ENCODE assay signal across 34 cellular contexts in the genomic region with DNA sequence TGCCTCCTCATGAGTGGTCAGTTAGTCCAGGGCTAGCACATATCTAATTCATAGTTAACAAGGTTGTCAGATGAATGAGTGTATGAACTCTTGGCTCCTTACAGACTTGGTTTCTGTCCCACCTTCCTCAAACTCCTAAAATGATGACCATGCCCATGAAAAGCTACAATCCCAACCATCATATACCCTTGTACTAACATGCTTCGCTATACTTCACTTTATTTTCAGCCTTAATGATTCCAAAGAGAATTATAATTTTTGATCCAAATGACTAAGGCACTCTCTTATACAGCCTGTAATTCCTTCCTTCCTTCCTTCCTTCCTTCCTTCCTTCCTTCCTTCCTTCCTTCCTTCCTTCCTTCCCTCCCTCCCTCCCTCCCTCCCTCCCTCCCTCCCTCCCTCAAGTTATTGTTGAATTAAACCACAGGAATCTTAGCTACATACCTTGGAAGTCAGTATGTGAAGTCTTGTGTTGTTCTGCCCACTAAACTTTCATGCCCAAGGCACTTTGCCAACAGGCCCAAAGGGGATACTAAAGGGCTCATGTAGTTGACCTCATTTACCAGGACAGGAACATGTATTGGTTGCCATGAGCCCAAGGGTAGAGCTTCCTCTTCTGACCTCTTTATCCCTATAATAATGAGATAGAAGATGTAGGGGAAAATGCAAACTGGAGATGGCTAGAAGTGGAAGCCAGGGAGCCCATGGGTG. TPM values are rescaled to one million over a fixed set of nuclear protein-coding genes. Genes with fewer than 3 reads are reported as not detected.
"Had no signal": no experiment of that assay in that cellular context is flagged by ENCODE, and none has a peak within 500 bp of the region (broad histone marks: within the 10 kb centered on the region; RNA-seq: fewer than 3 reads in every experiment).

No MANE protein-coding gene starts in this region.

- H3K4me1 Mint-ChIP-seq: immature natural killer cell; mesothelial cell of epicardium; naive B cell; natural killer cell; nephron progenitor cell; neural progenitor cell; stimulated activated effector memory CD8-positive, alpha-beta T cell treated with anti-CD3 and anti-CD28 coated beads, Interleukin-12 subunit alpha, Interleukin-12 subunit beta, amount 100 ng/mL, for 72 hours; stimulated activated naive CD8-positive, alpha-beta T cell treated with anti-CD3 and anti-CD28 coated beads, Interleukin-15, amount 100 ng/mL, for 72 hours had no signal

- DNase-seq: hypothalamus; immature natural killer cell; kidney; left ventricle myocardium inferior; mesendoderm; naive B cell; natural killer cell; nephron progenitor cell; occipital lobe; ovary; retina; small intestine; spleen; stimulated activated CD4-positive, alpha-beta T cell treated with anti-CD3 and anti-CD28 coated beads, Interleukin-4, amount 100 ng/mL, for 24 hours; stimulated activated naive CD4-positive, alpha-beta T cell treated with Interleukin-2 at 50 U/mL for 16 hours; stimulated activated naive CD8-positive, alpha-beta T cell treated with anti-CD3 and anti-CD28 coated beads, Interleukin-15, amount 100 ng/mL, for 72 hours; substantia nigra had no signal

- H3K4me3 Mint-ChIP-seq: immature natural killer cell; mesothelial cell of epicardium; naive B cell; natural killer cell; nephron progenitor cell; neural progenitor cell; stimulated activated effector memory CD8-positive, alpha-beta T cell treated with anti-CD3 and anti-CD28 coated beads, Interleukin-12 subunit alpha, Interleukin-12 subunit beta, amount 100 ng/mL, for 72 hours; stimulated activated naive CD8-positive, alpha-beta T cell treated with anti-CD3 and anti-CD28 coated beads, Interleukin-15, amount 100 ng/mL, for 72 hours; type B pancreatic cell had no signal

- H3K9me3 ChIP-seq: left ventricle myocardium inferior, neutrophil, ovary, vagina had no signal

- H3K27ac ChIP-seq: left ventricle myocardium inferior, neural progenitor cell, neutrophil, ovary, spleen, tibial nerve, vagina had no signal

- H3K27me3 ChIP-seq: neural progenitor cell, ovary, tibial nerve, vagina had no signal

- H3K9me3 Mint-ChIP-seq: natural killer cell; stimulated activated effector memory CD8-positive, alpha-beta T cell treated with anti-CD3 and anti-CD28 coated beads, Interleukin-12 subunit alpha, Interleukin-12 subunit beta, amount 100 ng/mL, for 72 hours had no signal

- FAIRE-seq: islet of Langerhans, kidney, small intestine had no signal

- H3K27me3 Mint-ChIP-seq: stimulated activated naive CD8-positive, alpha-beta T cell treated with anti-CD3 and anti-CD28 coated beads, Interleukin-15, amount 100 ng/mL, for 72 hours had no signal

- H3K9ac ChIP-seq: neural progenitor cell had no signal

- H3K4me3 ChIP-seq: left ventricle myocardium inferior, lung, neural progenitor cell, ovary, spleen, tibial nerve, vagina had no signal

- ATAC-seq: natural killer cell; right cardiac atrium; sciatic nerve; stimulated activated effector memory CD8-positive, alpha-beta T cell treated with anti-CD3 and anti-CD28 coated beads, Interleukin-12 subunit alpha, Interleukin-12 subunit beta, amount 100 ng/mL, for 72 hours; stimulated activated naive CD8-positive, alpha-beta T cell treated with anti-CD3 and anti-CD28 coated beads, Interleukin-15, amount 100 ng/mL, for 72 hours had no signal

- H3K27ac Mint-ChIP-seq: immature natural killer cell; mesothelial cell of epicardium; naive B cell; natural killer cell; nephron progenitor cell; neural progenitor cell; progenitor cell of endocrine pancreas; stimulated activated effector memory CD8-positive, alpha-beta T cell treated with anti-CD3 and anti-CD28 coated beads, Interleukin-12 subunit alpha, Interleukin-12 subunit beta, amount 100 ng/mL, for 72 hours; stimulated activated naive CD8-positive, alpha-beta T cell treated with anti-CD3 and anti-CD28 coated beads, Interleukin-15, amount 100 ng/mL, for 72 hours; type B pancreatic cell had no signal

- H3K4me2 ChIP-seq: neural progenitor cell had no signal

- H2AFZ ChIP-seq: neural progenitor cell had no signal

- H3K36me3 ChIP-seq: left ventricle myocardium inferior, neural progenitor cell, neutrophil, ovary, spleen, tibial nerve, vagina had no signal

- H3K36me3 Mint-ChIP-seq: immature natural killer cell; mesothelial cell of epicardium; natural killer cell; stimulated activated effector memory CD8-positive, alpha-beta T cell treated with anti-CD3 and anti-CD28 coated beads, Interleukin-12 subunit alpha, Interleukin-12 subunit beta, amount 100 ng/mL, for 72 hours had no signal

- H3K4me1 ChIP-seq: left ventricle myocardium inferior, neural progenitor cell, spleen, tibial nerve, vagina had no signal

RNA-seq across cellular contexts. Expression of gene CALCA, which starts 37.4 kb away (rescaled TPM):
- total RNA-seq: kidney, left ventricle myocardium inferior, lower leg skin, mesothelial cell of epicardium, mononuclear cell, natural killer cell, occipital lobe, ovary, pulmonary artery endothelial cell, right cardiac atrium, temporal lobe, tibial nerve, ureter, vagina had no signal
- polyA plus RNA-seq: immature natural killer cell, ovary had no signal
